In the genomic region with DNA sequence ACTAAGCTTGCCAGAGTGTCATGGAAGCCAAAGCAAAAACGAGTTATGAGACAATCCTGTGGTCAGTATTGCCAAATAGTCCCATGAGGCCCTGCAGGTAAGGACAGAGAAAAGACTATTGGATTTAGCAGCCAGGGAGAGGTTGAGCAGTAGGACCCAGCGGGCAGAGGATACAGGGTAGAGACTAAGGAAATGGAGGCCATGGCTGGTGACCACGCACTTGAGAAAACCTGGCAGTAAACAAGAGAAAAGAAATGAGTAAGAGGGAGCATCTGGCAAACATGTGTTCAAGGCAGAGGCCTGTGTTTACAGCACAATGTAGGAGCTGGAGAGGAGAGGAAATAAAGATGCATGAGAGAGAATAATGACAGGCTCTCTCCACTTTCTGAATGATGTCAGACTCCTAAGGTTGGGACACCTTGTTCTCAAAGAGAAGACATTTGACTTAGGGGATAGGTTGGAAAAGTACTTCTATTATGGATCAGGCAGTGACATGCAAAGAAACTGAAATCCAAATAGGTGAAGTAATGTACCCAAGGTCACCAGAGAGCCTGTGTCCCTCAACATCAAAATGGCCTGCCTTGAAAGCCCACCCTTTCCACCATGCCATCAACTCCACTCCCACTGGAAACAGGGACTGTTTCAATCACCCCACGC, we compare ENCODE assay signal across 8 cellular contexts. TPM values are rescaled to one million over a fixed set of nuclear protein-coding genes. Genes with fewer than 3 reads are reported as not detected.
A peak's percentile ranks its signal among the peaks of the same experiment; 100 is the strongest.
DNase-seq lines count a peak whose midpoint lies in the region; ATAC-seq and TF ChIP-seq lines count a peak whose summit lies in the region.

No MANE protein-coding gene starts in this region.

- no peak for TF ChIP-seq POLR2A in testis (IDR thresholded peaks at IDR 0.05)

- peaks cover 33% of the 10 kb centered on the region for H3K4me1 Mint-ChIP-seq in WTC11

- H3K4me1 ChIP-seq in right atrium auricular region (peaks cover 0 to 98% of the 10 kb centered on the region in 2 donors), testis (peaks cover 45% of the 10 kb centered on the region)

- POLR2A ChIA-PET in WTC11 (lab: Charles Lee): no interaction called here

- peak overlapping the region; percentile 71; the same call in 1 of the 2 replicates for H3K27ac Mint-ChIP-seq in WTC11

- CTCF ChIA-PET in WTC11 (lab: Charles Lee): interaction anchor here (1.1 to 1.2 kb wide), 2 partner anchors 10 to 366 kb away, joined by 3 to 5 read pairs; no protein-coding TSS in a partner anchor

- peaks cover 21% of the 10 kb centered on the region for H3K36me3 Mint-ChIP-seq in WTC11

- DNase-seq in AG08395 (ENCODE audit: low spot score) (peak; percentile 81), WTC11 (ENCODE audit: low spot score) (no peak), right atrium auricular region (ENCODE audit: low spot score) (peak; percentile 88), testis (peak; percentile 78), GM10266 (ENCODE audit: extremely low spot score) (no peak)

- H3K36me3 ChIP-seq in right atrium auricular region (no peaks in the 10 kb centered on the region), testis (ENCODE audit: low read depth, missing control alignments) (no peaks in the 10 kb centered on the region)

- WGBS in testis, 2 donors: 40 to 42% methylated on average over 4 of the region's 4 CpGs

- peaks cover 7% of the 10 kb centered on the region for H3K9me3 Mint-ChIP-seq in WTC11

- ATAC-seq in GM18870 (IDR thresholded peaks at IDR 0.05; ENCODE audit: unreplicated experiment) (peak; percentile 81), HG03280 (IDR thresholded peaks at IDR 0.05; ENCODE audit: unreplicated experiment) (peak; percentile 48), WTC11 (peak; percentile 24; the same call in 1 of the 2 replicates), GM19328 (IDR thresholded peaks at IDR 0.05; ENCODE audit: unreplicated experiment) (no peak)

- H3K27me3 Mint-ChIP-seq in WTC11 (ENCODE audit: low read depth): no peaks in the 10 kb centered on the region

- TF ChIP-seq CTCF in WTC11 (IDR thresholded peaks at IDR 0.05) (no peak), right atrium auricular region (IDR thresholded peaks at IDR 0.05) (no peak), testis (IDR thresholded peaks at IDR 0.05) (no peak), GM10266 (IDR thresholded peaks at IDR 0.05; ENCODE audit: control insufficient read depth, insufficient read depth, low read depth, missing control alignments) (no peak)

- intact Hi-C loops in testis (cut with DNase I; ENCODE audit: low total_unique reads): no loop called here

- H3K27me3 ChIP-seq in right atrium auricular region: no peaks in the 10 kb centered on the region
- no peaks in the 10 kb centered on the region for H3K27me3 ChIP-seq in testis

- H3K9me3 ChIP-seq in right atrium auricular region (no peaks in the 10 kb centered on the region), testis (no peaks in the 10 kb centered on the region)

- no peak overlapping the region for H3K4me3 Mint-ChIP-seq in WTC11

- H3K27ac ChIP-seq in right atrium auricular region (peak overlapping the region; percentile 72 to 84), testis (peak overlapping the region; percentile 9 to 76)

- H3K4me3 ChIP-seq in right atrium auricular region: no peak overlapping the region
- no peak overlapping the region for H3K4me3 ChIP-seq in testis

TF ChIP-seq in WTC11, 78 proteins besides CTCF, POLR2A, EP300 and RAD21:
- TF ChIP-seq, protein P1, sequence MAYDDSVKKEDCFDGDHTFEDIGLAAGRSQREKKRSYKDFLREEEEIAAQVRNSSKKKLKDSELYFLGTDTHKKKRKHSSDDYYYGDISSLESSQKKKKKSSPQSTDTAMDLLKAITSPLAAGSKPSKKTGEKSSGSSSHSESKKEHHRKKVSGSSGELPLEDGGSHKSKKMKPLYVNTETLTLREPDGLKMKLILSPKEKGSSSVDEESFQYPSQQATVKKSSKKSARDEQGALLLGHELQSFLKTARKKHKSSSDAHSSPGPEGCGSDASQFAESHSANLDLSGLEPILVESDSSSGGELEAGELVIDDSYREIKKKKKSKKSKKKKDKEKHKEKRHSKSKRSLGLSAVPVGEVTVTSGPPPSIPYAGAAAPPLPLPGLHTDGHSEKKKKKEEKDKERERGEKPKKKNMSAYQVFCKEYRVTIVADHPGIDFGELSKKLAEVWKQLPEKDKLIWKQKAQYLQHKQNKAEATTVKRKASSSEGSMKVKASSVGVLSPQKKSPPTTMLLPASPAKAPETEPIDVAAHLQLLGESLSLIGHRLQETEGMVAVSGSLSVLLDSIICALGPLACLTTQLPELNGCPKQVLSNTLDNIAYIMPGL (CRISPR knock-in tag; IDR thresholded peaks at IDR 0.05): no peak
- TF ChIP-seq, protein P2, sequence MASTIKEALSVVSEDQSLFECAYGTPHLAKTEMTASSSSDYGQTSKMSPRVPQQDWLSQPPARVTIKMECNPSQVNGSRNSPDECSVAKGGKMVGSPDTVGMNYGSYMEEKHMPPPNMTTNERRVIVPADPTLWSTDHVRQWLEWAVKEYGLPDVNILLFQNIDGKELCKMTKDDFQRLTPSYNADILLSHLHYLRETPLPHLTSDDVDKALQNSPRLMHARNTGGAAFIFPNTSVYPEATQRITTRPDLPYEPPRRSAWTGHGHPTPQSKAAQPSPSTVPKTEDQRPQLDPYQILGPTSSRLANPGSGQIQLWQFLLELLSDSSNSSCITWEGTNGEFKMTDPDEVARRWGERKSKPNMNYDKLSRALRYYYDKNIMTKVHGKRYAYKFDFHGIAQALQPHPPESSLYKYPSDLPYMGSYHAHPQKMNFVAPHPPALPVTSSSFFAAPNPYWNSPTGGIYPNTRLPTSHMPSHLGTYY (CRISPR knock-in tag; IDR thresholded peaks at IDR 0.05): no peak
- TF ChIP-seq, protein P3, sequence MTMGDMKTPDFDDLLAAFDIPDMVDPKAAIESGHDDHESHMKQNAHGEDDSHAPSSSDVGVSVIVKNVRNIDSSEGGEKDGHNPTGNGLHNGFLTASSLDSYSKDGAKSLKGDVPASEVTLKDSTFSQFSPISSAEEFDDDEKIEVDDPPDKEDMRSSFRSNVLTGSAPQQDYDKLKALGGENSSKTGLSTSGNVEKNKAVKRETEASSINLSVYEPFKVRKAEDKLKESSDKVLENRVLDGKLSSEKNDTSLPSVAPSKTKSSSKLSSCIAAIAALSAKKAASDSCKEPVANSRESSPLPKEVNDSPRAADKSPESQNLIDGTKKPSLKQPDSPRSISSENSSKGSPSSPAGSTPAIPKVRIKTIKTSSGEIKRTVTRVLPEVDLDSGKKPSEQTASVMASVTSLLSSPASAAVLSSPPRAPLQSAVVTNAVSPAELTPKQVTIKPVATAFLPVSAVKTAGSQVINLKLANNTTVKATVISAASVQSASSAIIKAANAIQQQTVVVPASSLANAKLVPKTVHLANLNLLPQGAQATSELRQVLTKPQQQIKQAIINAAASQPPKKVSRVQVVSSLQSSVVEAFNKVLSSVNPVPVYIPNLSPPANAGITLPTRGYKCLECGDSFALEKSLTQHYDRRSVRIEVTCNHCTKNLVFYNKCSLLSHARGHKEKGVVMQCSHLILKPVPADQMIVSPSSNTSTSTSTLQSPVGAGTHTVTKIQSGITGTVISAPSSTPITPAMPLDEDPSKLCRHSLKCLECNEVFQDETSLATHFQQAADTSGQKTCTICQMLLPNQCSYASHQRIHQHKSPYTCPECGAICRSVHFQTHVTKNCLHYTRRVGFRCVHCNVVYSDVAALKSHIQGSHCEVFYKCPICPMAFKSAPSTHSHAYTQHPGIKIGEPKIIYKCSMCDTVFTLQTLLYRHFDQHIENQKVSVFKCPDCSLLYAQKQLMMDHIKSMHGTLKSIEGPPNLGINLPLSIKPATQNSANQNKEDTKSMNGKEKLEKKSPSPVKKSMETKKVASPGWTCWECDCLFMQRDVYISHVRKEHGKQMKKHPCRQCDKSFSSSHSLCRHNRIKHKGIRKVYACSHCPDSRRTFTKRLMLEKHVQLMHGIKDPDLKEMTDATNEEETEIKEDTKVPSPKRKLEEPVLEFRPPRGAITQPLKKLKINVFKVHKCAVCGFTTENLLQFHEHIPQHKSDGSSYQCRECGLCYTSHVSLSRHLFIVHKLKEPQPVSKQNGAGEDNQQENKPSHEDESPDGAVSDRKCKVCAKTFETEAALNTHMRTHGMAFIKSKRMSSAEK (CRISPR knock-in tag; IDR thresholded peaks at IDR 0.05; ENCODE audit: borderline replicate concordance): no peak
- TF ChIP-seq, protein P4, sequence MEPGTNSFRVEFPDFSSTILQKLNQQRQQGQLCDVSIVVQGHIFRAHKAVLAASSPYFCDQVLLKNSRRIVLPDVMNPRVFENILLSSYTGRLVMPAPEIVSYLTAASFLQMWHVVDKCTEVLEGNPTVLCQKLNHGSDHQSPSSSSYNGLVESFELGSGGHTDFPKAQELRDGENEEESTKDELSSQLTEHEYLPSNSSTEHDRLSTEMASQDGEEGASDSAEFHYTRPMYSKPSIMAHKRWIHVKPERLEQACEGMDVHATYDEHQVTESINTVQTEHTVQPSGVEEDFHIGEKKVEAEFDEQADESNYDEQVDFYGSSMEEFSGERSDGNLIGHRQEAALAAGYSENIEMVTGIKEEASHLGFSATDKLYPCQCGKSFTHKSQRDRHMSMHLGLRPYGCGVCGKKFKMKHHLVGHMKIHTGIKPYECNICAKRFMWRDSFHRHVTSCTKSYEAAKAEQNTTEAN (CRISPR knock-in tag; IDR thresholded peaks at IDR 0.05): no peak
- no peak for TF ChIP-seq TP53 (CRISPR knock-in tag; IDR thresholded peaks at IDR 0.05)
- TF ChIP-seq ZNF138 (CRISPR knock-in tag; conservative IDR thresholded peaks at IDR 0.05): no peak
- TF ChIP-seq, protein P5, sequence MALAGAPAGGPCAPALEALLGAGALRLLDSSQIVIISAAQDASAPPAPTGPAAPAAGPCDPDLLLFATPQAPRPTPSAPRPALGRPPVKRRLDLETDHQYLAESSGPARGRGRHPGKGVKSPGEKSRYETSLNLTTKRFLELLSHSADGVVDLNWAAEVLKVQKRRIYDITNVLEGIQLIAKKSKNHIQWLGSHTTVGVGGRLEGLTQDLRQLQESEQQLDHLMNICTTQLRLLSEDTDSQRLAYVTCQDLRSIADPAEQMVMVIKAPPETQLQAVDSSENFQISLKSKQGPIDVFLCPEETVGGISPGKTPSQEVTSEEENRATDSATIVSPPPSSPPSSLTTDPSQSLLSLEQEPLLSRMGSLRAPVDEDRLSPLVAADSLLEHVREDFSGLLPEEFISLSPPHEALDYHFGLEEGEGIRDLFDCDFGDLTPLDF (CRISPR knock-in tag; IDR thresholded peaks at IDR 0.05): no peak
- no peak for TF ChIP-seq ZNF232 (CRISPR knock-in tag; IDR thresholded peaks at IDR 0.05)
- no peak for TF ChIP-seq SOX15 (CRISPR knock-in tag; IDR thresholded peaks at IDR 0.05)
- TF ChIP-seq ZNF416 (CRISPR knock-in tag; IDR thresholded peaks at IDR 0.05): no peak

RNA-seq across cellular contexts. Expression of a gene that starts 9.0 kb away (rescaled TPM):
- total RNA-seq in WTC11 (2021): 48.1 to 60.6 TPM (median 52.1 TPM) in 3 replicates
- 10 to 100 TPM; 25.6 to 39.6 TPM for total RNA-seq in right atrium auricular region
- total RNA-seq in testis: 10 to 100 TPM; 23.4 to 23.9 TPM
- polyA plus RNA-seq in testis (ENCODE audit: insufficient read depth, low read depth, low replicate concordance): 22.0 TPM

Comparison
In these comparisons a context has a peak if more than half of its experiments do, and no peak if none do; other contexts are left out.
1. DNase-seq: peak in AG08395 (single experiment), right atrium auricular region (single experiment) and testis (single experiment); none in WTC11 (single experiment) and GM10266 (single experiment).